ENCODE assay signal across 10 cellular contexts in genomic region chr4:147942729-147943128, GRCh38.
DNase-seq lines count a peak whose midpoint lies in the region; ATAC-seq lines count a peak whose summit lies in the region.
"Had no signal": no experiment of that assay in that cellular context is flagged by ENCODE, and none has a peak within 500 bp of the region (broad histone marks: within the 10 kb centered on the region; RNA-seq: fewer than 3 reads in every experiment).

No MANE protein-coding gene starts in this region.

- peak overlapping the region; percentile 54 for H3K27ac Mint-ChIP-seq in activated CD8-positive, alpha-beta memory T cell treated with anti-CD3 and anti-CD28 coated beads, Interleukin-2, amount 10 ng/mL, durations not matched to agents 7 days and 5 days
- H3K27ac Mint-ChIP-seq in activated CD8-positive, alpha-beta T cell treated with anti-CD3 and anti-CD28 coated beads, Interleukin-2, amount 10 ng/mL, durations not matched to agents 7 days and 5 days: peak overlapping the region; percentile 21
- H3K27ac Mint-ChIP-seq in stimulated activated naive CD8-positive, alpha-beta T cell treated with anti-CD3 and anti-CD28 coated beads, Interleukin-15, amount 100 ng/mL, for 72 hours: peak overlapping the region in 1 of 2 donors; percentile 93
- H3K27ac Mint-ChIP-seq: activated naive CD4-positive, alpha-beta T cell treated with anti-CD3 and anti-CD28 coated beads, Interleukin-2, amount 50 U/mL, for 24 hours had no signal

- no peak for DNase-seq in activated CD8-positive, alpha-beta memory T cell treated with anti-CD3 and anti-CD28 coated beads, Interleukin-2, amount 10 ng/mL, durations not matched to agents 7 days and 5 days
- DNase-seq in activated CD8-positive, alpha-beta memory T cell treated with anti-CD3 and anti-CD28 coated beads for 24 hours: no peak
- DNase-seq in activated CD8-positive, alpha-beta T cell treated with anti-CD3 and anti-CD28 coated beads, Interleukin-2, amount 10 ng/mL, durations not matched to agents 7 days and 5 days: no peak
- DNase-seq in stimulated activated naive CD8-positive, alpha-beta T cell treated with anti-CD3 and anti-CD28 coated beads, Interleukin-15, amount 100 ng/mL, for 72 hours: no peak
- no peak for DNase-seq in NCI-H1417 treated with DMSO at 0.1 percent for 48 hours (lab: John Stamatoyannopoulos, UW)
- no peak for DNase-seq in stimulated activated CD4-positive, alpha-beta T cell treated with anti-CD3 and anti-CD28 coated beads, Interleukin-2, amount 100 ng/mL, for 24 hours
- no peak for DNase-seq in HT-29 (ENCODE audit: low spot score)
- DNase-seq: stimulated activated CD4-positive, alpha-beta T cell treated with anti-CD3 and anti-CD28 coated beads, Interleukin-15, amount 100 ng/mL, for 24 hours had no signal

- POLR2A ChIA-PET in activated CD8-positive, alpha-beta T cell treated with anti-CD3 and anti-CD28 coated beads, Interleukin-2, amount 10 ng/mL, durations not matched to agents 7 days and 5 days (lab: Charles Lee): interaction anchor here (1.1 kb wide), 1 partner anchor 110 kb away, joined by 5 read pairs; no protein-coding TSS in a partner anchor

- peaks cover 35% of the 10 kb centered on the region for H3K36me3 Mint-ChIP-seq in activated CD8-positive, alpha-beta memory T cell treated with anti-CD3 and anti-CD28 coated beads, Interleukin-2, amount 10 ng/mL, durations not matched to agents 7 days and 5 days
- peaks cover 11% of the 10 kb centered on the region for H3K36me3 Mint-ChIP-seq in activated CD8-positive, alpha-beta T cell treated with anti-CD3 and anti-CD28 coated beads, Interleukin-2, amount 10 ng/mL, durations not matched to agents 7 days and 5 days (ENCODE audit: low read depth)

- peak; percentile 43 for ATAC-seq in activated CD8-positive, alpha-beta memory T cell treated with anti-CD3 and anti-CD28 coated beads, Interleukin-2, amount 10 ng/mL, durations not matched to agents 7 days and 5 days
- ATAC-seq in HG02938 (IDR thresholded peaks at IDR 0.05; ENCODE audit: unreplicated experiment): peak; percentile 40
- ATAC-seq in activated CD8-positive, alpha-beta T cell treated with anti-CD3 and anti-CD28 coated beads, Interleukin-2, amount 10 ng/mL, durations not matched to agents 7 days and 5 days: peak; percentile 52
- ATAC-seq in stimulated activated naive CD8-positive, alpha-beta T cell treated with anti-CD3 and anti-CD28 coated beads, Interleukin-15, amount 100 ng/mL, for 72 hours: peak; percentile 70

- H3K4me3 Mint-ChIP-seq in activated CD8-positive, alpha-beta memory T cell treated with anti-CD3 and anti-CD28 coated beads, Interleukin-2, amount 10 ng/mL, durations not matched to agents 7 days and 5 days: peak overlapping the region; percentile 4
- H3K4me3 Mint-ChIP-seq in activated CD8-positive, alpha-beta T cell treated with anti-CD3 and anti-CD28 coated beads, Interleukin-2, amount 10 ng/mL, durations not matched to agents 7 days and 5 days: peak overlapping the region; percentile 61
- H3K4me3 Mint-ChIP-seq in stimulated activated naive CD8-positive, alpha-beta T cell treated with anti-CD3 and anti-CD28 coated beads, Interleukin-15, amount 100 ng/mL, for 72 hours: peak overlapping the region in 1 of 2 donors; percentile 53
- H3K4me3 Mint-ChIP-seq: activated naive CD4-positive, alpha-beta T cell treated with anti-CD3 and anti-CD28 coated beads, Interleukin-2, amount 50 U/mL, for 24 hours had no signal

- no peaks in the 10 kb centered on the region for H3K9me3 Mint-ChIP-seq in activated CD8-positive, alpha-beta memory T cell treated with anti-CD3 and anti-CD28 coated beads, Interleukin-2, amount 10 ng/mL, durations not matched to agents 7 days and 5 days (ENCODE audit: low read depth)
- H3K9me3 Mint-ChIP-seq in activated CD8-positive, alpha-beta T cell treated with anti-CD3 and anti-CD28 coated beads, Interleukin-2, amount 10 ng/mL, durations not matched to agents 7 days and 5 days (ENCODE audit: insufficient read depth): no peaks in the 10 kb centered on the region
- H3K9me3 Mint-ChIP-seq in stimulated activated naive CD8-positive, alpha-beta T cell treated with anti-CD3 and anti-CD28 coated beads, Interleukin-15, amount 100 ng/mL, for 72 hours: no peaks in the 10 kb centered on the region

- peaks cover 2% of the 10 kb centered on the region for H3K27me3 Mint-ChIP-seq in activated CD8-positive, alpha-beta memory T cell treated with anti-CD3 and anti-CD28 coated beads, Interleukin-2, amount 10 ng/mL, durations not matched to agents 7 days and 5 days
- H3K27me3 Mint-ChIP-seq in activated CD8-positive, alpha-beta T cell treated with anti-CD3 and anti-CD28 coated beads, Interleukin-2, amount 10 ng/mL, durations not matched to agents 7 days and 5 days (ENCODE audit: low read depth): peaks cover 3% of the 10 kb centered on the region
- no peaks in the 10 kb centered on the region for H3K27me3 Mint-ChIP-seq in stimulated activated naive CD8-positive, alpha-beta T cell treated with anti-CD3 and anti-CD28 coated beads, Interleukin-15, amount 100 ng/mL, for 72 hours
- H3K27me3 Mint-ChIP-seq: activated naive CD4-positive, alpha-beta T cell treated with anti-CD3 and anti-CD28 coated beads, Interleukin-2, amount 50 U/mL, for 24 hours had no signal

- CTCF ChIA-PET in activated CD8-positive, alpha-beta memory T cell treated with anti-CD3 and anti-CD28 coated beads, Interleukin-2, amount 10 ng/mL, durations not matched to agents 7 days and 5 days (lab: Charles Lee): interaction anchor here (0.8 to 1.6 kb wide), 7 partner anchors 10 to 259 kb away, joined by 3 to 6 read pairs (median 4); partner anchors contain the start of genes ARHGAP10 and PRMT9
- CTCF ChIA-PET in activated CD8-positive, alpha-beta T cell treated with anti-CD3 and anti-CD28 coated beads, Interleukin-2, amount 10 ng/mL, durations not matched to agents 7 days and 5 days (lab: Charles Lee): interaction anchor here (0.7 to 2.9 kb wide), 5 partner anchors 9 to 138 kb away, joined by 3 to 9 read pairs (median 6); no protein-coding TSS in a partner anchor

- H3K4me1 Mint-ChIP-seq in activated CD8-positive, alpha-beta memory T cell treated with anti-CD3 and anti-CD28 coated beads, Interleukin-2, amount 10 ng/mL, durations not matched to agents 7 days and 5 days: peaks cover 32% of the 10 kb centered on the region
- peaks cover 29% of the 10 kb centered on the region for H3K4me1 Mint-ChIP-seq in activated CD8-positive, alpha-beta T cell treated with anti-CD3 and anti-CD28 coated beads, Interleukin-2, amount 10 ng/mL, durations not matched to agents 7 days and 5 days (ENCODE audit: low read depth)
- peaks cover 32% of the 10 kb centered on the region for H3K4me1 Mint-ChIP-seq in stimulated activated naive CD8-positive, alpha-beta T cell treated with anti-CD3 and anti-CD28 coated beads, Interleukin-15, amount 100 ng/mL, for 72 hours
